8 cellular contexts compared by ENCODE assay signal in genomic region chr17:7574176-7574953, GRCh38. TPM values are rescaled to one million over a fixed set of nuclear protein-coding genes. Genes with fewer than 3 reads are reported as not detected.
A peak's percentile ranks its signal among the peaks of the same experiment; 100 is the strongest.
DNase-seq lines count a peak whose midpoint lies in the region; ATAC-seq and TF ChIP-seq lines count a peak whose summit lies in the region.

No MANE protein-coding gene starts in this region.

- no peak for TF ChIP-seq POLR2A in NB4 (IDR thresholded peaks at IDR 0.05; ENCODE audit: extremely low read depth, insufficient read length)

- peak overlapping the region; percentile 99 for H3K4me3 Mint-ChIP-seq in CD4-positive, alpha-beta T cell
- peak overlapping the region; percentile 97 for H3K4me3 Mint-ChIP-seq in nephron progenitor cell

- POLR2A ChIA-PET in CD4-positive, alpha-beta T cell (lab: Charles Lee): interaction anchor here (0.6 to 7.0 kb wide), 20 partner anchors 8 to 539 kb away, joined by 3 to 143 read pairs (median 4); partner anchors contain the start of genes CTDNEP1, DVL2, FXR2 and MPDU1

- H3K4me1 ChIP-seq in duodenal mucosa (ENCODE audit: control insufficient read depth in 1 of 2, insufficient read depth in 2 of 2, low read length in 2 of 2): peaks cover 50 to 54% of the 10 kb centered on the region in 2 donors

- H3K36me3 ChIP-seq in duodenal mucosa (ENCODE audit: control insufficient read depth in 1 of 2, insufficient read depth in 2 of 2, low read length in 2 of 2): peaks cover 63 to 72% of the 10 kb centered on the region in 2 donors

- peak overlapping the region; percentile 96 for H3K27ac ChIP-seq in CD4-positive, alpha-beta T cell (ENCODE audit: low read depth, low read length)
- peak overlapping the region; percentile 97 for H3K27ac ChIP-seq in duodenal mucosa (ENCODE audit: low read depth, low read length)

- peaks cover 65% of the 10 kb centered on the region for H3K4me1 Mint-ChIP-seq in CD4-positive, alpha-beta T cell (ENCODE audit: low read depth)
- peaks cover 67% of the 10 kb centered on the region for H3K4me1 Mint-ChIP-seq in nephron progenitor cell

- H3K36me3 Mint-ChIP-seq in CD4-positive, alpha-beta T cell (ENCODE audit: low read depth): peaks cover 89% of the 10 kb centered on the region
- H3K36me3 Mint-ChIP-seq in nephron progenitor cell (ENCODE audit: low read depth): peaks cover 78% of the 10 kb centered on the region

- peak overlapping the region; percentile 99 for H3K27ac Mint-ChIP-seq in CD4-positive, alpha-beta T cell
- H3K27ac Mint-ChIP-seq in nephron progenitor cell: peak overlapping the region; percentile 97

- peak overlapping the region; percentile 99 for H3K4me3 ChIP-seq in NB4 (ENCODE audit: low read depth, low read length)
- peak overlapping the region; percentile 90 to 93 for H3K4me3 ChIP-seq in duodenal mucosa (ENCODE audit: low read depth in 1 of 2, low read length in 2 of 2)

- peak overlapping the region; percentile 45 to 74 for H3K9ac ChIP-seq in duodenal mucosa (ENCODE audit: low read depth in 1 of 2, low read length in 2 of 2)

- no peak for ATAC-seq in CD4-positive, alpha-beta T cell (ENCODE audit: poor library complexity)
- ATAC-seq in GM19023 (IDR thresholded peaks at IDR 0.05; ENCODE audit: unreplicated experiment) (no peak), GM21367 (IDR thresholded peaks at IDR 0.05; ENCODE audit: unreplicated experiment) (no peak)

- H3K9me3 ChIP-seq in CD4-positive, alpha-beta T cell (ENCODE audit: control insufficient read depth, low read length): no peaks in the 10 kb centered on the region
- H3K9me3 ChIP-seq in duodenal mucosa (ENCODE audit: control insufficient read depth in 1 of 2, low read length in 2 of 2): no peaks in the 10 kb centered on the region

- no peak for TF ChIP-seq CTCF in CD4-positive, alpha-beta T cell (IDR thresholded peaks at IDR 0.05)
- TF ChIP-seq CTCF in NB4 (IDR thresholded peaks at IDR 0.05; ENCODE audit: low read depth, low read length) (no peak), nephron progenitor cell (IDR thresholded peaks at IDR 0.05) (no peak)

- H3K9me3 Mint-ChIP-seq in CD4-positive, alpha-beta T cell: no peaks in the 10 kb centered on the region
- no peaks in the 10 kb centered on the region for H3K9me3 Mint-ChIP-seq in nephron progenitor cell

- no peaks in the 10 kb centered on the region for H3K27me3 ChIP-seq in CD4-positive, alpha-beta T cell (ENCODE audit: control insufficient read depth, insufficient read depth, low read length)
- no peaks in the 10 kb centered on the region for H3K27me3 ChIP-seq in duodenal mucosa (ENCODE audit: control insufficient read depth in 1 of 2, insufficient read depth in 2 of 2, low read length in 2 of 2)

- intact Hi-C loops in CD4-positive, alpha-beta T cell (cut with DNase I, micrococcal nuclease): loop anchor here (1.0 to 5.0 kb wide), 2 partner anchors 9 to 268 kb away; partner anchors contain the start of gene MPDU1 (in 1 of the 2)

- H3K27me3 Mint-ChIP-seq in CD4-positive, alpha-beta T cell: peaks cover 3% of the 10 kb centered on the region
- H3K27me3 Mint-ChIP-seq in nephron progenitor cell (ENCODE audit: low read depth, poor library complexity): no peaks in the 10 kb centered on the region

- CTCF ChIA-PET in CD4-positive, alpha-beta T cell (lab: Charles Lee): interaction anchor here (0.9 to 2.4 kb wide), 4 partner anchors 14 to 137 kb away, joined by 3 to 15 read pairs (median 8); partner anchors contain the start of gene WRAP53

- DNase-seq in CD4-positive, alpha-beta T cell: no peak
- DNase-seq in NB4 (ENCODE audit: low read depth) (no peak), nephron progenitor cell (no peak), NCI-H1417 (lab: John Stamatoyannopoulos, UW) (no peak), activated gamma-delta T cell (lab: John Stamatoyannopoulos, UW) (no peak)

RNA-seq across cellular contexts. Expression of gene CD68, which starts 5.1 kb away (rescaled TPM):
- total RNA-seq in CD4-positive, alpha-beta T cell: under 1 TPM; 0.33 to 0.95 TPM

RNA-seq across cellular contexts. Expression of gene MPDU1, which starts 9.3 kb away (rescaled TPM):
- 10 to 100 TPM; 12.0 to 12.9 TPM for total RNA-seq in CD4-positive, alpha-beta T cell

RNA-seq across cellular contexts. Expression of gene SENP3, which starts 12.6 kb away (rescaled TPM):
- total RNA-seq in CD4-positive, alpha-beta T cell: 10 to 100 TPM; 27.7 to 28.9 TPM

RNA-seq across cellular contexts. Expression of gene SOX15, which starts 15.5 kb away (rescaled TPM):
- total RNA-seq in CD4-positive, alpha-beta T cell: under 1 TPM in 1 of 2 experiments, not detected in 1; 0.30 TPM

RNA-seq across cellular contexts. Expression of gene TNFSF13, which starts 15.8 kb away (rescaled TPM):
- 1 to 10 TPM; 1.1 to 1.7 TPM for total RNA-seq in CD4-positive, alpha-beta T cell
